In the genomic region with DNA sequence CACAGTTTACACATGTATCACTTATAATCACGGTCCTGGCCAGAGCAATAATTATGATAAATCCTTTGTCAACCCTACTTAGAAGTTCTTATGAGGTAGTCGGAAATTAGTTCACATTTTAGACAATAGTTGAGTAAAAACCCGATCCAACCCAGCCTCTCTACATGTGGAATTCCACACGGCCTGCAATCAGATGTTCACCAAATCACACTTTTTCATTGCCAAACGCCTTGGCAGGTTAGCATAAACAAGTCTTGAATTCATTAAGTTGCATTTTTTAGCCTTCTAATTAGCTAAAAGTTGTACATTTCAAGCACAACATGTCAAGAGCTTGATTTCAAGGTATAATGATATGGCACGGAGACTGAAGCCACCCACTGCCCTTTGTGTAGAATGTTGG, we compare ENCODE assay signal across 10 cellular contexts.
"Had no signal": no experiment of that assay in that cellular context is flagged by ENCODE, and none has a peak within 500 bp of the region (broad histone marks: within the 10 kb centered on the region; RNA-seq: fewer than 3 reads in every experiment).

No MANE protein-coding gene starts in this region.

- ATAC-seq: HCT116, K562 had no signal

- H3K36me3 ChIP-seq: HAP-1 had no signal

- H3K4me3 ChIP-seq: GM23248, HAP-1, K562 had no signal

- H3K4me1 ChIP-seq: HAP-1 had no signal

- H2AFZ ChIP-seq: GM23248 had no signal

- H3K27ac ChIP-seq: GM23248 had no signal

- DNase-seq: GM23248, GOT3, H7, HFFc6, IMR-90, KG1 had no signal

- H3K9ac ChIP-seq: GM23248 had no signal

- FAIRE-seq: HTR-8/SVneo had no signal
